Comparison of ENCODE assay signal across 10 cellular contexts in genomic region chr5:15463231-15463630, GRCh38. TPM values are rescaled to one million over a fixed set of nuclear protein-coding genes. Genes with fewer than 3 reads are reported as not detected.
DNase-seq lines count a peak whose midpoint lies in the region; ATAC-seq, FAIRE-seq and TF ChIP-seq lines count a peak whose summit lies in the region.
"Had no signal": no experiment of that assay in that cellular context is flagged by ENCODE, and none has a peak within 500 bp of the region (broad histone marks: within the 10 kb centered on the region; RNA-seq: fewer than 3 reads in every experiment).

No MANE protein-coding gene starts in this region.

- H3K9ac ChIP-seq in MM.1S (ENCODE audit: low read length) (no peak overlapping the region), HepG2 (ENCODE audit: insufficient read depth, low read depth, low read length) (no peak overlapping the region)

- H3K36me3 ChIP-seq in BJ (ENCODE audit: control insufficient read depth, insufficient read depth, low read length) (no peaks in the 10 kb centered on the region), MM.1S (replicated peaks; ENCODE audit: insufficient read depth, low read length) (no peaks in the 10 kb centered on the region), HepG2 (replicated peaks in 1 of 2; ENCODE audit: control insufficient read depth in 1 of 2, insufficient read depth in 2 of 2, low read length in 2 of 2) (no peaks in the 10 kb centered on the region)

- no peak overlapping the region for H3K27ac ChIP-seq in MM.1S (ENCODE audit: low read length)
- H3K27ac ChIP-seq in HepG2 (ENCODE audit: extremely low read length, insufficient read depth, low read length): no peak overlapping the region
- H3K27ac ChIP-seq: SK-N-MC had no signal

- no peak for ATAC-seq in HepG2
- no peak for ATAC-seq in activated CD4-positive, alpha-beta T cell treated with anti-CD3 and anti-CD28 coated beads for 36 hours

- in situ Hi-C loops in astrocyte of the spinal cord (cut with HindIII; ENCODE audit: low sequenced_read_pairs) (no loop called here), HepG2 (cut with HindIII; ENCODE audit: extremely low pct_ligation_motif_present, low pct_unique_long_range_greater_than_20kb) (no loop called here)

- no peaks in the 10 kb centered on the region for H3F3A ChIP-seq in MM.1S (ENCODE audit: insufficient read depth, low read length)

- H3K27ac Mint-ChIP-seq in activated CD4-positive, alpha-beta memory T cell treated with anti-CD3 and anti-CD28 coated beads, Interleukin-2, amount 10 ng/mL, durations not matched to agents 7 days and 5 days: no peak overlapping the region
- H3K27ac Mint-ChIP-seq in activated CD4-positive, alpha-beta T cell treated with anti-CD3 and anti-CD28 coated beads for 36 hours: no peak overlapping the region

- H4K20me1 ChIP-seq in MM.1S (ENCODE audit: insufficient read depth, low read length): no peaks in the 10 kb centered on the region
- H4K20me1 ChIP-seq in HepG2 (ENCODE audit: insufficient read depth, low read length): no peaks in the 10 kb centered on the region

- no peak overlapping the region for H3K4me3 Mint-ChIP-seq in activated CD4-positive, alpha-beta memory T cell treated with anti-CD3 and anti-CD28 coated beads, Interleukin-2, amount 10 ng/mL, durations not matched to agents 7 days and 5 days
- no peak overlapping the region for H3K4me3 Mint-ChIP-seq in activated CD4-positive, alpha-beta T cell treated with anti-CD3 and anti-CD28 coated beads for 36 hours

- peaks cover 2% of the 10 kb centered on the region for H3K9me3 Mint-ChIP-seq in activated CD4-positive, alpha-beta memory T cell treated with anti-CD3 and anti-CD28 coated beads, Interleukin-2, amount 10 ng/mL, durations not matched to agents 7 days and 5 days
- peaks cover 2% of the 10 kb centered on the region for H3K9me3 Mint-ChIP-seq in activated CD4-positive, alpha-beta T cell treated with anti-CD3 and anti-CD28 coated beads for 36 hours (ENCODE audit: low read depth)

- H3K4me2 ChIP-seq in MM.1S (ENCODE audit: low read depth, low read length) (no peak overlapping the region), HepG2 (ENCODE audit: low read depth, low read length) (no peak overlapping the region)

- no peak for TF ChIP-seq POLR2A in HepG2 (IDR thresholded peaks at IDR 0.05; ENCODE audit: insufficient read depth in 1 of 2, low read depth in 2 of 2, low read length in 2 of 2)

- H3K79me2 ChIP-seq in MM.1S (ENCODE audit: low read length): no peaks in the 10 kb centered on the region
- H3K79me2 ChIP-seq in HepG2 (ENCODE audit: insufficient read depth, low read length): no peaks in the 10 kb centered on the region

- no peak for TF ChIP-seq EP300 in HepG2 (IDR thresholded peaks at IDR 0.05; ENCODE audit: low read depth in 2 of 2, low read length in 2 of 2)
- TF ChIP-seq EP300 in HepG2 (CRISPR knock-in tag; IDR thresholded peaks at IDR 0.05; ENCODE audit: borderline replicate concordance): no peak

- TF ChIP-seq RAD21 in HepG2 (CRISPR knock-in tag; IDR thresholded peaks at IDR 0.05): no peak

- no peaks in the 10 kb centered on the region for H3K36me3 Mint-ChIP-seq in activated CD4-positive, alpha-beta memory T cell treated with anti-CD3 and anti-CD28 coated beads, Interleukin-2, amount 10 ng/mL, durations not matched to agents 7 days and 5 days (ENCODE audit: low read depth)
- H3K36me3 Mint-ChIP-seq in activated CD4-positive, alpha-beta T cell treated with anti-CD3 and anti-CD28 coated beads for 36 hours (ENCODE audit: low read depth): no peaks in the 10 kb centered on the region

- no peaks in the 10 kb centered on the region for H3K4me1 Mint-ChIP-seq in activated CD4-positive, alpha-beta memory T cell treated with anti-CD3 and anti-CD28 coated beads, Interleukin-2, amount 10 ng/mL, durations not matched to agents 7 days and 5 days
- no peaks in the 10 kb centered on the region for H3K4me1 Mint-ChIP-seq in activated CD4-positive, alpha-beta T cell treated with anti-CD3 and anti-CD28 coated beads for 36 hours

- intact Hi-C loops in HepG2 (cut with micrococcal nuclease; ENCODE audit: unreplicated experiment): no loop called here
- intact Hi-C loops in activated CD4-positive, alpha-beta T cell treated with anti-CD3 and anti-CD28 coated beads for 36 hours (cut with DNase I, micrococcal nuclease): no loop called here

- H2AFZ ChIP-seq in MM.1S (ENCODE audit: low read length): no peak overlapping the region
- no peak overlapping the region for H2AFZ ChIP-seq in HepG2 (ENCODE audit: low read length)

- H3K4me3 ChIP-seq in BJ (ENCODE audit: low read depth, low read length) (no peak overlapping the region), MM.1S (ENCODE audit: low read length) (no peak overlapping the region), astrocyte of the spinal cord (ENCODE audit: low read depth, low read length) (no peak overlapping the region), HepG2 (replicated peaks in 1 of 3; ENCODE audit: insufficient read depth in 1 of 3, low read depth in 2 of 3, low read length in 3 of 3) (no peak overlapping the region)
- H3K4me3 ChIP-seq: SK-N-MC had no signal

- POLR2A ChIA-PET in BJ (lab: Charles Lee): no interaction called here
- POLR2A ChIA-PET in HepG2 (lab: Yijun Ruan, JAX): no interaction called here
- POLR2A ChIA-PET in activated CD4-positive, alpha-beta memory T cell treated with anti-CD3 and anti-CD28 coated beads, Interleukin-2, amount 10 ng/mL, durations not matched to agents 7 days and 5 days (lab: Charles Lee): no interaction called here
- POLR2A ChIA-PET in activated CD4-positive, alpha-beta T cell treated with anti-CD3 and anti-CD28 coated beads for 36 hours (lab: Charles Lee): no interaction called here

- CTCF ChIA-PET in BJ (lab: Yijun Ruan, JAX): interaction anchor here (0.7 to 4.7 kb wide), 5 partner anchors 24 to 543 kb away, joined by 3 to 45 read pairs (median 3); no protein-coding TSS in a partner anchor
- CTCF ChIA-PET in HepG2 (lab: Yijun Ruan, JAX; ENCODE audit: low intra/inter-chr PET ratio, low total read pairs): no interaction called here
- CTCF ChIA-PET in activated CD4-positive, alpha-beta memory T cell treated with anti-CD3 and anti-CD28 coated beads, Interleukin-2, amount 10 ng/mL, durations not matched to agents 7 days and 5 days (lab: Charles Lee): no interaction called here
- CTCF ChIA-PET in activated CD4-positive, alpha-beta T cell treated with anti-CD3 and anti-CD28 coated beads for 36 hours (lab: Charles Lee): no interaction called here

- no peak for DNase-seq in BJ (ENCODE audit: low read depth)
- DNase-seq in MM.1S: peak; percentile 57
- DNase-seq in astrocyte of the spinal cord (ENCODE audit: low read depth, low spot score): peak; percentile 33
- DNase-seq in HepG2 (ENCODE audit: low spot score): no peak
- DNase-seq in GF-D8 (lab: John Stamatoyannopoulos, UW): no peak
- DNase-seq in HUDEP-2 (lab: John Stamatoyannopoulos, UW; ENCODE audit: unreplicated experiment in 76 of 76): no peak
- DNase-seq in activated CD4-positive, alpha-beta memory T cell treated with anti-CD3 and anti-CD28 coated beads, Interleukin-2, amount 10 ng/mL, durations not matched to agents 7 days and 5 days: no peak
- DNase-seq in activated CD4-positive, alpha-beta T cell treated with anti-CD3 and anti-CD28 coated beads for 36 hours: no peak
- DNase-seq: foreskin melanocyte had no signal

- H3K9me3 ChIP-seq in MM.1S (replicated peaks; ENCODE audit: insufficient read depth, low read length): no peaks in the 10 kb centered on the region
- H3K9me3 ChIP-seq in HepG2 (ENCODE audit: low read length): no peaks in the 10 kb centered on the region

- H3K9me2 ChIP-seq in MM.1S (replicated peaks; ENCODE audit: insufficient read depth, low read length): no peaks in the 10 kb centered on the region

- H3K4me1 ChIP-seq in MM.1S (ENCODE audit: low read length) (no peaks in the 10 kb centered on the region), HepG2 (ENCODE audit: insufficient read depth, low read length) (no peaks in the 10 kb centered on the region)

- H3K27me3 ChIP-seq in BJ (ENCODE audit: control insufficient read depth, insufficient read depth, low read length) (peaks cover 3% of the 10 kb centered on the region), MM.1S (replicated peaks; ENCODE audit: insufficient read depth, low read length) (no peaks in the 10 kb centered on the region), HepG2 (ENCODE audit: control insufficient read depth in 1 of 2, insufficient read depth in 2 of 2, low read length in 2 of 2) (no peaks in the 10 kb centered on the region)

- no peak for FAIRE-seq in HepG2 (lab: Jason Lieb, UNC)

- BruUV-seq in HepG2 (replicated peaks; lab: Mats Ljungman, UMichigan): no TSS peak

- TF ChIP-seq CTCF in BJ (IDR thresholded peaks at IDR 0.05; ENCODE audit: insufficient read depth, low read depth, low read length) (peak; percentile 65), MM.1S (IDR thresholded peaks at IDR 0.05; ENCODE audit: low read length) (peak; percentile 66), astrocyte of the spinal cord (IDR thresholded peaks at IDR 0.05; ENCODE audit: low read depth, low read length) (peak; percentile 57), HepG2 (CRISPR knock-in tag; IDR thresholded peaks at IDR 0.05) (no peak)

- no peaks in the 10 kb centered on the region for H3K27me3 Mint-ChIP-seq in activated CD4-positive, alpha-beta memory T cell treated with anti-CD3 and anti-CD28 coated beads, Interleukin-2, amount 10 ng/mL, durations not matched to agents 7 days and 5 days
- no peaks in the 10 kb centered on the region for H3K27me3 Mint-ChIP-seq in activated CD4-positive, alpha-beta T cell treated with anti-CD3 and anti-CD28 coated beads for 36 hours

RNA-seq across cellular contexts. Expression of gene FBXL7, which starts 36.7 kb away (rescaled TPM):
- 17.9 and 23.2 TPM in 2 replicates for polyA plus RNA-seq in BJ (2011; rRNA removed)
- polyA minus RNA-seq in BJ (2011; rRNA and poly(A)+ RNA removed): 33.2 and 36.8 TPM in 2 replicates
- 0.07 TPM in 1 of 2 replicates, not detected in the other for total RNA-seq in HepG2 (2016; rRNA removed; fragmentation: Illumina TruSeq; extraction: Trizol)
- not detected in 2 replicates for total RNA-seq in HepG2 (2016; cell fraction: cytosol; rRNA removed; fragmentation: Illumina TruSeq; extraction: Trizol; ENCODE audit: low read depth)
- total RNA-seq in HepG2 (2016; cell fraction: insoluble cytoplasmic fraction; rRNA removed; fragmentation: Illumina TruSeq; extraction: Trizol): not detected in 2 replicates
- not detected in 2 replicates for total RNA-seq in HepG2 (2016; cell fraction: membrane; rRNA removed; fragmentation: Illumina TruSeq; extraction: Trizol)
- not detected in 2 replicates for total RNA-seq in HepG2 (2016; cell fraction: nucleus; rRNA removed; fragmentation: Illumina TruSeq; extraction: Trizol)
- not detected in 2 replicates for polyA plus RNA-seq in HepG2 (2011; rRNA removed)
- not detected in 2 replicates for polyA plus RNA-seq in HepG2 (2011; cell fraction: cytosol; rRNA removed)
- polyA plus RNA-seq in HepG2 (2011; cell fraction: nucleus; rRNA removed): not detected in 2 replicates
- not detected in 2 replicates for polyA plus RNA-seq in HepG2 (2012)
- not detected in 2 replicates for polyA plus RNA-seq in HepG2 (2016; cell fraction: cytosol; fragmentation: Illumina TruSeq; extraction: Trizol; ENCODE audit: low read depth)
- not detected in 2 replicates for polyA plus RNA-seq in HepG2 (2016; cell fraction: insoluble cytoplasmic fraction; fragmentation: Illumina TruSeq; extraction: Trizol; ENCODE audit: low read depth)
- polyA plus RNA-seq in HepG2 (2016; cell fraction: membrane; fragmentation: Illumina TruSeq; extraction: Trizol; ENCODE audit: low read depth): not detected in 2 replicates
- polyA plus RNA-seq in HepG2 (2016; cell fraction: nucleus; fragmentation: Illumina TruSeq; extraction: Trizol; ENCODE audit: insufficient read depth, low read depth): not detected in 2 replicates
- polyA minus RNA-seq in HepG2 (2011; rRNA and poly(A)+ RNA removed; ENCODE audit: low replicate concordance): not detected in 2 replicates
- not detected in 2 replicates for polyA minus RNA-seq in HepG2 (2011; cell fraction: cytosol; rRNA and poly(A)+ RNA removed)
- polyA minus RNA-seq in HepG2 (2011; cell fraction: nucleus; rRNA and poly(A)+ RNA removed): not detected in 2 replicates
- not detected for total RNA-seq in activated CD4-positive, alpha-beta memory T cell treated with anti-CD3 and anti-CD28 coated beads, Interleukin-2, amount 10 ng/mL, durations not matched to agents 7 days and 5 days
- not detected for total RNA-seq in activated CD4-positive, alpha-beta T cell treated with anti-CD3 and anti-CD28 coated beads for 36 hours

Comparison
In these comparisons a context has a peak if more than half of its experiments do, and no peak if none do; other contexts are left out.
1. DNase-seq: peak in MM.1S (single experiment) and astrocyte of the spinal cord (single experiment); none in BJ (single experiment), HepG2 (single experiment), GF-D8 (single experiment), HUDEP-2 (0 of 76), activated CD4-positive, alpha-beta memory T cell treated with anti-CD3 and anti-CD28 coated beads, Interleukin-2, amount 10 ng/mL, durations not matched to agents 7 days and 5 days (single experiment) and activated CD4-positive, alpha-beta T cell treated with anti-CD3 and anti-CD28 coated beads for 36 hours (single experiment).